Comparison of ENCODE assay signal across 11 cellular contexts in genomic region chr3:115698851-115699535, GRCh38.
DNase-seq lines count a peak whose midpoint lies in the region; ATAC-seq and TF ChIP-seq lines count a peak whose summit lies in the region.
"Had no signal": no experiment of that assay in that cellular context is flagged by ENCODE, and none has a peak within 500 bp of the region (broad histone marks: within the 10 kb centered on the region; RNA-seq: fewer than 3 reads in every experiment).

No MANE protein-coding gene starts in this region.

- intact Hi-C loops in activated B cell treated with CpG ODN at 0.5 μM for 24 hours (cut with micrococcal nuclease), result loop anchor here (10.0 kb wide), 2 partner anchors 116 to 334 kb away; no protein-coding TSS in a partner anchor

- H3K27ac Mint-ChIP-seq in activated B cell treated with CpG ODN at 0.5 μM for 24 hours, result no peak overlapping the region
- H3K27ac Mint-ChIP-seq: mesothelial cell of epicardium had no signal

- H3K9me3 Mint-ChIP-seq in activated B cell treated with CpG ODN at 0.5 μM for 24 hours, result no peaks in the 10 kb centered on the region
- H3K9me3 Mint-ChIP-seq: activated T-cell treated with anti-CD3 and anti-CD28 coated beads, Interleukin-2, amount 50 U/mL, for 4 hours; mesothelial cell of epicardium had no signal

- TF ChIP-seq CTCF in activated B cell treated with CpG ODN at 0.5 μM for 24 hours (IDR thresholded peaks at IDR 0.05), result no peak

- H3K4me2 ChIP-seq in BLaER1 treated with 17β-estradiol and CSF1 and Interleukin-3, amounts not matched to agents 10 nM and 100 nM, result peak overlapping the region in 8 of 11 experiments; percentile 16 to 63 (median 37); a peak in 14 of 22 replicates

- H3K9ac ChIP-seq in BLaER1 treated with 17β-estradiol and CSF1 and Interleukin-3, amounts not matched to agents 10 nM and 100 nM, result no peak overlapping the region

- no peak overlapping the region for H3K4me3 Mint-ChIP-seq in activated B cell treated with CpG ODN at 0.5 μM for 24 hours
- H3K4me3 Mint-ChIP-seq: activated T-cell treated with anti-CD3 and anti-CD28 coated beads, Interleukin-2, amount 50 U/mL, for 4 hours; mesothelial cell of epicardium had no signal

- CTCF ChIA-PET in activated B cell treated with CpG ODN at 0.5 μM for 24 hours (lab: Charles Lee), result no interaction called here

- POLR2A ChIA-PET in activated B cell treated with CpG ODN at 0.5 μM for 24 hours (lab: Charles Lee), result no interaction called here

- DNase-seq in NAMALWA (ENCODE audit: low spot score) (peak; percentile 21), activated B cell treated with CpG ODN at 0.5 μM for 24 hours (no peak), left kidney (ENCODE audit: low read depth, low spot score) (peak; percentile 87), NCI-H2029 (lab: John Stamatoyannopoulos, UW) (no peak), ACHN (no peak), T1000 (lab: John Stamatoyannopoulos, UW) (no peak)
- DNase-seq: activated T-cell treated with anti-CD3 and anti-CD28 coated beads, Interleukin-2, amount 50 U/mL, for 4 hours; small intestine had no signal

- peak overlapping the region in 1 of 11 experiments; percentile 40; a peak in 1 of 22 replicates for H3K27ac ChIP-seq in BLaER1 treated with 17β-estradiol and CSF1 and Interleukin-3, amounts not matched to agents 10 nM and 100 nM

- no peaks in the 10 kb centered on the region for H3K9me3 ChIP-seq in BLaER1 treated with 17β-estradiol and CSF1 and Interleukin-3, amounts not matched to agents 10 nM and 100 nM (replicated peaks in 1 of 11)

- H3K4me1 ChIP-seq in BLaER1 treated with 17β-estradiol and CSF1 and Interleukin-3, amounts not matched to agents 10 nM and 100 nM, result peaks cover 0 to 14% (median 12%) of the 10 kb centered on the region in 10 experiments; a peak in 14 of 20 replicates

- H3K36me3 ChIP-seq in BLaER1 treated with 17β-estradiol and CSF1 and Interleukin-3, amounts not matched to agents 10 nM and 100 nM, result no peaks in the 10 kb centered on the region

- ATAC-seq in activated B cell treated with CpG ODN at 0.5 μM for 24 hours (ENCODE audit: low read depth) (peak; percentile 14), GM21526 (IDR thresholded peaks at IDR 0.05; ENCODE audit: low FRiP score, unreplicated experiment) (no peak)
- ATAC-seq: activated T-cell treated with anti-CD3 and anti-CD28 coated beads, Interleukin-2, amount 50 U/mL, for 4 hours had no signal

- no peaks in the 10 kb centered on the region for H4K20me1 ChIP-seq in BLaER1 treated with 17β-estradiol and CSF1 and Interleukin-3, amounts not matched to agents 10 nM and 100 nM

- H3K27me3 ChIP-seq in BLaER1 treated with 17β-estradiol and CSF1 and Interleukin-3, amounts not matched to agents 10 nM and 100 nM, result no peaks in the 10 kb centered on the region

- no peak overlapping the region for H3K4me3 ChIP-seq in BLaER1 treated with 17β-estradiol and CSF1 and Interleukin-3, amounts not matched to agents 10 nM and 100 nM

- peaks cover 3% of the 10 kb centered on the region for H3K4me1 Mint-ChIP-seq in activated B cell treated with CpG ODN at 0.5 μM for 24 hours

- H3K36me3 Mint-ChIP-seq in activated B cell treated with CpG ODN at 0.5 μM for 24 hours (ENCODE audit: low read depth), result no peaks in the 10 kb centered on the region
- H3K36me3 Mint-ChIP-seq: mesothelial cell of epicardium had no signal

- in situ Hi-C loops in ACHN (cut with HindIII; ENCODE audit: low pct_ligation_motif_present, low pct_unique_long_range_greater_than_20kb, low sequenced_read_pairs), result no loop called here

- no peaks in the 10 kb centered on the region for H3K27me3 Mint-ChIP-seq in activated B cell treated with CpG ODN at 0.5 μM for 24 hours

Comparison
In these comparisons a context has a peak if more than half of its experiments do, and no peak if none do; other contexts are left out.
1. DNase-seq: peak in NAMALWA (single experiment) and left kidney (single experiment); none in activated B cell treated with CpG ODN at 0.5 μM for 24 hours (single experiment), NCI-H2029 (single experiment), ACHN (single experiment) and T1000 (single experiment).